In genomic region chr16:8167436-8167835, GRCh38 we compare ENCODE assay signal across 30 cellular contexts.
"Had no signal": no experiment of that assay in that cellular context is flagged by ENCODE, and none has a peak within 500 bp of the region (broad histone marks: within the 10 kb centered on the region; RNA-seq: fewer than 3 reads in every experiment).

No MANE protein-coding gene starts in this region.

- H3K9ac ChIP-seq: neural progenitor cell, parathyroid adenoma had no signal

- H3K27ac ChIP-seq: neural progenitor cell, ovary, parathyroid adenoma, prostate gland, right lobe of liver, sigmoid colon, spleen, suprapubic skin, testis, tibial nerve, upper lobe of left lung, vagina had no signal

- H3K4me1 ChIP-seq: neural progenitor cell, parathyroid adenoma, prostate gland, right lobe of liver, sigmoid colon, spleen, suprapubic skin, testis, tibial nerve, upper lobe of left lung, vagina had no signal

- H3K79me2 ChIP-seq: parathyroid adenoma had no signal

- H3K4me3 ChIP-seq: neural progenitor cell, ovary, prostate gland, right lobe of liver, sigmoid colon, spleen, suprapubic skin, testis, tibial nerve, upper lobe of left lung, vagina had no signal

- H3K4me2 ChIP-seq: neural progenitor cell had no signal

- H3K9me3 Mint-ChIP-seq: nephron, neural progenitor cell had no signal

- H3K4me3 Mint-ChIP-seq: naive thymus-derived CD4-positive, alpha-beta T cell; natural killer cell; nephron; neural progenitor cell; stimulated activated memory B cell treated with anti-CD40 and anti-IgM and Interleukin-4, amounts not matched to agents 10 μg/mL and 1 μg/mL and 100 μg/mL, for 72 hours; stimulated activated naive CD8-positive, alpha-beta T cell treated with anti-CD3 and anti-CD28 coated beads, Interleukin-15, amount 100 ng/mL, for 72 hours had no signal

- H3K27me3 ChIP-seq: neural progenitor cell, ovary, right lobe of liver, sigmoid colon, testis, tibial nerve, upper lobe of left lung, vagina had no signal

- H3K4me1 Mint-ChIP-seq: naive thymus-derived CD4-positive, alpha-beta T cell; natural killer cell; nephron; neural progenitor cell; stimulated activated memory B cell treated with anti-CD40 and anti-IgM and Interleukin-4, amounts not matched to agents 10 μg/mL and 1 μg/mL and 100 μg/mL, for 72 hours; stimulated activated naive CD8-positive, alpha-beta T cell treated with anti-CD3 and anti-CD28 coated beads, Interleukin-15, amount 100 ng/mL, for 72 hours had no signal

- H3K27ac Mint-ChIP-seq: naive thymus-derived CD4-positive, alpha-beta T cell; natural killer cell; nephron; neural progenitor cell; stimulated activated memory B cell treated with anti-CD40 and anti-IgM and Interleukin-4, amounts not matched to agents 10 μg/mL and 1 μg/mL and 100 μg/mL, for 72 hours; stimulated activated naive CD8-positive, alpha-beta T cell treated with anti-CD3 and anti-CD28 coated beads, Interleukin-15, amount 100 ng/mL, for 72 hours had no signal

- H3K36me3 ChIP-seq: neural progenitor cell, ovary, prostate gland, right lobe of liver, sigmoid colon, spleen, suprapubic skin, tibial nerve, upper lobe of left lung, vagina had no signal

- H3K27me3 Mint-ChIP-seq: stimulated activated memory B cell treated with anti-CD40 and anti-IgM and Interleukin-4, amounts not matched to agents 10 μg/mL and 1 μg/mL and 100 μg/mL, for 72 hours had no signal

- DNase-seq: naive thymus-derived CD4-positive, alpha-beta T cell; natural killer cell; occipital lobe; ovary; posterior cingulate gyrus; right cardiac atrium; right lobe of liver; sigmoid colon; small intestine; spleen; stimulated activated CD4-positive, alpha-beta T cell treated with anti-CD3 and anti-CD28 coated beads, Interleukin-12 subunit alpha, Interleukin-12 subunit beta, amount 100 ng/mL, for 4 hours; stimulated activated CD4-positive, alpha-beta T cell treated with anti-CD3 and anti-CD28 coated beads, Interleukin-1b, Interleukin-23, amount 100 ng/mL, for 48 hours; stimulated activated CD4-positive, alpha-beta T cell treated with anti-CD3 and anti-CD28 coated beads, Interleukin-4, amount 100 ng/mL, for 1 hour; stimulated activated CD4-positive, alpha-beta T cell treated with anti-CD3 and anti-CD28 coated beads, Interleukin-4, amount 100 ng/mL, for 4 hours; stimulated activated CD8-positive, alpha-beta memory T cell treated with anti-CD3 and anti-CD28 coated beads, Interleukin-4, amount 100 ng/mL, for 48 hours; stimulated activated naive CD4-positive, alpha-beta T cell; stimulated activated naive CD8-positive, alpha-beta T cell treated with anti-CD3 and anti-CD28 coated beads, Interleukin-15, amount 100 ng/mL, for 72 hours; stimulated activated naive CD8-positive, alpha-beta T cell treated with anti-CD3 and anti-CD28 coated beads, Interleukin-15, Interleukin-2, amounts not matched to agents 100 U/mL and 50 U/mL, for 24 hours; substantia nigra; testis; trophoblast cell; upper lobe of left lung had no signal

- H2AFZ ChIP-seq: neural progenitor cell, parathyroid adenoma had no signal

- H3K9me3 ChIP-seq: ovary, prostate gland, right lobe of liver, sigmoid colon, suprapubic skin, testis, upper lobe of left lung, vagina had no signal

- H3K36me3 Mint-ChIP-seq: natural killer cell; neural progenitor cell; stimulated activated memory B cell treated with anti-CD40 and anti-IgM and Interleukin-4, amounts not matched to agents 10 μg/mL and 1 μg/mL and 100 μg/mL, for 72 hours had no signal

- ATAC-seq: naive thymus-derived CD4-positive, alpha-beta T cell; natural killer cell; right cardiac atrium; right lobe of liver; stimulated activated memory B cell treated with anti-CD40 and anti-IgM and Interleukin-4, amounts not matched to agents 10 μg/mL and 1 μg/mL and 100 μg/mL, for 72 hours; stimulated activated naive CD8-positive, alpha-beta T cell treated with anti-CD3 and anti-CD28 coated beads, Interleukin-15, amount 100 ng/mL, for 72 hours; stimulated activated naive CD8-positive, alpha-beta T cell treated with anti-CD3 and anti-CD28 coated beads, Interleukin-15, Interleukin-2, amounts not matched to agents 100 U/mL and 50 U/mL, for 24 hours had no signal
